Comparison of ENCODE assay signal across 1 cellular context in genomic region chr12:11825278-11825677, GRCh38.
TF ChIP-seq lines count a peak whose summit lies in the region.

No MANE protein-coding gene starts in this region.

TF ChIP-seq in WTC11, 78 proteins besides CTCF, POLR2A, EP300 and RAD21 (continued from another document):
- TF ChIP-seq PRDM15 (CRISPR knock-in tag; IDR thresholded peaks at IDR 0.05) (no peak), ZNF416 (CRISPR knock-in tag; IDR thresholded peaks at IDR 0.05) (no peak), TCF7 (CRISPR knock-in tag; IDR thresholded peaks at IDR 0.05; ENCODE audit: low read depth) (no peak), ETV6 (CRISPR knock-in tag; IDR thresholded peaks at IDR 0.05) (no peak), ARID4B (CRISPR knock-in tag; IDR thresholded peaks at IDR 0.05; ENCODE audit: borderline replicate concordance) (no peak), KAT7 (CRISPR knock-in tag; IDR thresholded peaks at IDR 0.05; ENCODE audit: borderline replicate concordance) (no peak), RELA (CRISPR knock-in tag; IDR thresholded peaks at IDR 0.05; ENCODE audit: borderline replicate concordance) (no peak)
